In the genomic region with DNA sequence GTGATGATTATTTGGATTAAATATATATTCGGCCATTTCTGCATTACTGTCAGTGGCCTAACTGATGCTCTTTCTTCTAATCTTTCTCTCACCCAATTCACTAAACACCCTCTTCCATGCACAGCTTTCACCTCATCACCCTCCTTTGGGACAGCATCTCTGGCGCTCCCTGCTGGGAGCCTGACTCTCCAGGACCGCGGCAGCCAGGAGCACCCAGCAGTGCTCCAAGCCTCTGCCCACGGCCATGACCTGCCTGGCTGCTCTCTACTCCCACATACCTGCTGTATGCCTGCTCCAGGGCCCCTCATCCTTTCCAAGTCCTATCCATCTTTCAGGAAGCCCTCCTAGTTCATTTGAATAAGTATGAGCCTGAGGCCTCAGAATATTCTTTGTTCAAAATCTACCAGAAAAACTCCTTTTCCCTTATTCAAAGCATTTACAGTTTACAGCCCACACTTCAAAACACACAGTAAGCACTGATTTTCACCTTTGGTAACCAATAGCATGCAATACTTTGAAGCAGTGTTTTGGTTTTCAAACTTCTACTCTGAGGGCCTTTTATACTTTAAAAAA, we compare ENCODE assay signal across 11 cellular contexts. TPM values are rescaled to one million over a fixed set of nuclear protein-coding genes. Genes with fewer than 3 reads are reported as not detected.
A peak's percentile ranks its signal among the peaks of the same experiment; 100 is the strongest.
DNase-seq lines count a peak whose midpoint lies in the region; ATAC-seq and TF ChIP-seq lines count a peak whose summit lies in the region.
"Had no signal": no experiment of that assay in that cellular context is flagged by ENCODE, and none has a peak within 500 bp of the region (broad histone marks: within the 10 kb centered on the region; RNA-seq: fewer than 3 reads in every experiment).

No MANE protein-coding gene starts in this region.

- no peak for ATAC-seq in GM21723 (IDR thresholded peaks at IDR 0.05; ENCODE audit: unreplicated experiment)

- no peak overlapping the region for H3K4me3 Mint-ChIP-seq in osteocyte (ENCODE audit: unreplicated experiment)
- no peak overlapping the region for H3K4me3 Mint-ChIP-seq in CD4-positive, alpha-beta memory T cell
- H3K4me3 Mint-ChIP-seq: CD4-positive, CD25-positive, alpha-beta regulatory T cell had no signal

- POLR2A ChIA-PET in CD4-positive, alpha-beta memory T cell (lab: Charles Lee; ENCODE audit: partially characterized antibody) = no interaction called here

- no TSS peak for BruUV-seq in mammary epithelial cell (replicated peaks; lab: Mats Ljungman, UMichigan)

- no peaks in the 10 kb centered on the region for H3K9me3 ChIP-seq in MM.1S (replicated peaks; ENCODE audit: insufficient read depth, low read length)
- no peaks in the 10 kb centered on the region for H3K9me3 ChIP-seq in mammary epithelial cell (replicated peaks; ENCODE audit: insufficient read depth, low read length)
- H3K9me3 ChIP-seq in CD4-positive, alpha-beta memory T cell (ENCODE audit: control insufficient read depth in 1 of 2, low read length in 2 of 2) = no peaks in the 10 kb centered on the region
- H3K9me3 ChIP-seq: thoracic aorta had no signal

- DNase-seq in NOMO-1 (lab: John Stamatoyannopoulos, UW; ENCODE audit: unreplicated experiment in 2 of 2) = peak; percentile 1 to 2
- DNase-seq in NOMO-1 treated with dmso at 0.1 percent for 144 hours (lab: John Stamatoyannopoulos, UW; ENCODE audit: unreplicated experiment) = no peak
- peak; percentile 56 for DNase-seq in MM.1S
- DNase-seq in mammary epithelial cell = peak; percentile 32
- DNase-seq in osteocyte (ENCODE audit: extremely low spot score, unreplicated experiment) = no peak
- no peak for DNase-seq in CD4-positive, alpha-beta memory T cell
- no peak for DNase-seq in head of caudate nucleus

- no peaks in the 10 kb centered on the region for H3K27me3 ChIP-seq in MM.1S (replicated peaks; ENCODE audit: insufficient read depth, low read length)
- H3K27me3 ChIP-seq in mammary epithelial cell (ENCODE audit: insufficient read depth, low read length) = no peaks in the 10 kb centered on the region
- no peaks in the 10 kb centered on the region for H3K27me3 ChIP-seq in CD4-positive, alpha-beta memory T cell (ENCODE audit: insufficient read depth, low read length)

- in situ Hi-C loops in mammary epithelial cell (cut with MboI; ENCODE audit: low sequenced_read_pairs in 2 of 2) = loop anchor here (5.0 kb wide), 2 partner anchors 83 to 703 kb away; no protein-coding TSS in a partner anchor

- intact Hi-C loops in mammary epithelial cell (cut with micrococcal nuclease) (loop anchor here (1.0 kb wide), 1 partner anchor 10 kb away; no protein-coding TSS in a partner anchor), head of caudate nucleus (cut with DNase I) (loop anchor here (10.0 kb wide), 1 partner anchor 695 kb away; no protein-coding TSS in a partner anchor)
- intact Hi-C loops in CD4-positive, alpha-beta memory T cell (cut with micrococcal nuclease) = loop anchor here (5.0 kb wide), 1 partner anchor 417 kb away; no protein-coding TSS in a partner anchor

- no peak overlapping the region for H3K27ac Mint-ChIP-seq in osteocyte (ENCODE audit: unreplicated experiment)
- no peak overlapping the region for H3K27ac Mint-ChIP-seq in CD4-positive, alpha-beta memory T cell
- H3K27ac Mint-ChIP-seq: activated T-helper 2 cell treated with anti-CD3 and anti-CD28 coated beads, Interferon-gamma antibody, Interleukin-2, Interleukin-4, amounts not matched to agents 10 μg/mL and 5 μg/mL and 100 μg/mL, durations not matched to agents 14 hours and 24 hours and 36 hours; CD4-positive, CD25-positive, alpha-beta regulatory T cell had no signal

- dilution Hi-C loops in mammary epithelial cell (cut with HindIII; ENCODE audit: low sequenced_read_pairs) = loop anchor here (10.0 kb wide), 2 partner anchors 675 to 715 kb away; a partner anchor contains a TSS

- H3K9me2 ChIP-seq in MM.1S (replicated peaks; ENCODE audit: insufficient read depth, low read length) = no peaks in the 10 kb centered on the region

- peaks cover 44% of the 10 kb centered on the region for H3K4me1 Mint-ChIP-seq in osteocyte (ENCODE audit: unreplicated experiment)
- H3K4me1 Mint-ChIP-seq in CD4-positive, alpha-beta memory T cell = no peaks in the 10 kb centered on the region

- H4K20me1 ChIP-seq in MM.1S (ENCODE audit: insufficient read depth, low read length) (no peaks in the 10 kb centered on the region), mammary epithelial cell (ENCODE audit: insufficient read depth, low read length) (no peaks in the 10 kb centered on the region)

- no peak overlapping the region for H3K9ac ChIP-seq in MM.1S (ENCODE audit: low read length)
- no peak overlapping the region for H3K9ac ChIP-seq in mammary epithelial cell (ENCODE audit: insufficient read depth, low read length)

- H3K4me2 ChIP-seq in MM.1S (ENCODE audit: low read depth, low read length) (no peak overlapping the region), mammary epithelial cell (ENCODE audit: insufficient read depth, low read depth, low read length) (no peak overlapping the region)

- no peaks in the 10 kb centered on the region for H3K9me3 Mint-ChIP-seq in osteocyte (ENCODE audit: unreplicated experiment)
- no peaks in the 10 kb centered on the region for H3K9me3 Mint-ChIP-seq in CD4-positive, alpha-beta memory T cell
- H3K9me3 Mint-ChIP-seq: activated T-helper 2 cell treated with anti-CD3 and anti-CD28 coated beads, Interferon-gamma antibody, Interleukin-2, Interleukin-4, amounts not matched to agents 10 μg/mL and 5 μg/mL and 100 μg/mL, durations not matched to agents 14 hours and 24 hours and 36 hours; CD4-positive, CD25-positive, alpha-beta regulatory T cell had no signal

- no peaks in the 10 kb centered on the region for H3F3A ChIP-seq in MM.1S (ENCODE audit: insufficient read depth, low read length)

- H2AFZ ChIP-seq in MM.1S (ENCODE audit: low read length) = no peak overlapping the region
- H2AFZ ChIP-seq in mammary epithelial cell (ENCODE audit: low read depth, low read length) = no peak overlapping the region

- peak; percentile 72 for TF ChIP-seq CTCF in MM.1S (IDR thresholded peaks at IDR 0.05; ENCODE audit: low read length)
- peak; percentile 46 to 72 for TF ChIP-seq CTCF in mammary epithelial cell (conservative IDR thresholded peaks at IDR 0.05 in 1 of 2, IDR thresholded peaks at IDR 0.05 in 1 of 2; ENCODE audit: extremely low read depth in 1 of 2, insufficient read depth in 1 of 2, low read depth in 1 of 2, low read length in 2 of 2)
- peak; percentile 47 for TF ChIP-seq CTCF in osteocyte (IDR thresholded peaks at IDR 0.05)

- H3K4me3 ChIP-seq in MM.1S (ENCODE audit: low read length) (no peak overlapping the region), mammary epithelial cell (replicated peaks in 1 of 3; ENCODE audit: insufficient read depth in 1 of 3, low read depth in 2 of 3, low read length in 3 of 3) (no peak overlapping the region)
- no peak overlapping the region for H3K4me3 ChIP-seq in CD4-positive, alpha-beta memory T cell (ENCODE audit: low read length in 2 of 2)
- H3K4me3 ChIP-seq: thoracic aorta had no signal

- H3K36me3 Mint-ChIP-seq in osteocyte (ENCODE audit: unreplicated experiment) = no peaks in the 10 kb centered on the region
- no peaks in the 10 kb centered on the region for H3K36me3 Mint-ChIP-seq in CD4-positive, alpha-beta memory T cell
- H3K36me3 Mint-ChIP-seq: CD4-positive, CD25-positive, alpha-beta regulatory T cell had no signal

- CTCF ChIA-PET in mammary epithelial cell (lab: Charles Lee; ENCODE audit: low non-redundant PET) = interaction anchor here (1.0 kb wide), 1 partner anchor 10 kb away, joined by 3 read pairs; no protein-coding TSS in a partner anchor
- CTCF ChIA-PET in CD4-positive, alpha-beta memory T cell (lab: Charles Lee; ENCODE audit: partially characterized antibody) = interaction anchor here (1.5 kb wide), 1 partner anchor 8 kb away, joined by 3 read pairs; no protein-coding TSS in a partner anchor

- H3K36me3 ChIP-seq in MM.1S (replicated peaks; ENCODE audit: insufficient read depth, low read length) (no peaks in the 10 kb centered on the region), mammary epithelial cell (ENCODE audit: insufficient read depth, low read length) (no peaks in the 10 kb centered on the region)
- no peaks in the 10 kb centered on the region for H3K36me3 ChIP-seq in CD4-positive, alpha-beta memory T cell (ENCODE audit: insufficient read depth, low read length)
- H3K36me3 ChIP-seq: thoracic aorta had no signal

- H3K27ac ChIP-seq in MM.1S (ENCODE audit: low read length) = no peak overlapping the region
- H3K27ac ChIP-seq in mammary epithelial cell (ENCODE audit: insufficient read depth, low read depth, low read length) = no peak overlapping the region
- no peak overlapping the region for H3K27ac ChIP-seq in CD4-positive, alpha-beta memory T cell (ENCODE audit: low read depth, low read length)
- H3K27ac ChIP-seq: thoracic aorta had no signal

- H3K4me1 ChIP-seq in MM.1S (ENCODE audit: low read length) (no peaks in the 10 kb centered on the region), mammary epithelial cell (ENCODE audit: insufficient read depth, low read length) (no peaks in the 10 kb centered on the region)
- no peaks in the 10 kb centered on the region for H3K4me1 ChIP-seq in CD4-positive, alpha-beta memory T cell (ENCODE audit: insufficient read depth, low read length)

- 20% methylated on average over 5 of the region's 5 CpGs for whole genome bisulfite sequencing in mammary epithelial cell (ENCODE audit: low coverage, missing lambda C conversion rate)

- H3K27me3 Mint-ChIP-seq in osteocyte (ENCODE audit: unreplicated experiment) = no peaks in the 10 kb centered on the region
- H3K27me3 Mint-ChIP-seq in CD4-positive, alpha-beta memory T cell = peaks cover 9 to 17% of the 10 kb centered on the region in 2 donors

- no peaks in the 10 kb centered on the region for H3K79me2 ChIP-seq in MM.1S (ENCODE audit: low read length)
- H3K79me2 ChIP-seq in mammary epithelial cell (ENCODE audit: insufficient read depth, low read length) = no peaks in the 10 kb centered on the region

RNA-seq across cellular contexts. Expression of a gene that starts 15.2 kb away (rescaled TPM):
- total RNA-seq in mammary epithelial cell (not detected), osteocyte (not detected in 2 replicates)
- not detected for polyA plus RNA-seq in mammary epithelial cell
- not detected for polyA minus RNA-seq in mammary epithelial cell
- total RNA-seq in CD4-positive, alpha-beta memory T cell = not detected
- not detected for polyA plus RNA-seq in CD4-positive, alpha-beta memory T cell
- total RNA-seq: activated T-helper 2 cell treated with anti-CD3 and anti-CD28 coated beads, Interferon-gamma antibody, Interleukin-2, Interleukin-4, amounts not matched to agents 10 μg/mL and 5 μg/mL and 100 μg/mL, durations not matched to agents 14 hours and 24 hours and 36 hours; CD4-positive, CD25-positive, alpha-beta regulatory T cell; thoracic aorta had no signal
- polyA plus RNA-seq: CD4-positive, CD25-positive, alpha-beta regulatory T cell had no signal

RNA-seq across cellular contexts. Expression of a gene that starts 51.2 kb away (rescaled TPM):
- total RNA-seq in mammary epithelial cell = not detected
- not detected for polyA plus RNA-seq in mammary epithelial cell
- not detected for polyA minus RNA-seq in mammary epithelial cell
- not detected in 2 replicates for total RNA-seq in osteocyte
- not detected for total RNA-seq in CD4-positive, alpha-beta memory T cell
- not detected for polyA plus RNA-seq in CD4-positive, alpha-beta memory T cell
- total RNA-seq: activated T-helper 2 cell treated with anti-CD3 and anti-CD28 coated beads, Interferon-gamma antibody, Interleukin-2, Interleukin-4, amounts not matched to agents 10 μg/mL and 5 μg/mL and 100 μg/mL, durations not matched to agents 14 hours and 24 hours and 36 hours; CD4-positive, CD25-positive, alpha-beta regulatory T cell had no signal
- polyA plus RNA-seq: CD4-positive, CD25-positive, alpha-beta regulatory T cell had no signal

Comparison
In these comparisons a context has a peak if more than half of its experiments do, and no peak if none do; other contexts are left out.
1. DNase-seq: peak in NOMO-1 (2 of 2), MM.1S (single experiment) and mammary epithelial cell (single experiment); none in NOMO-1 treated with dmso at 0.1 percent for 144 hours (single experiment), osteocyte (single experiment), CD4-positive, alpha-beta memory T cell (0 of 5) and head of caudate nucleus (0 of 42).
2. Peak in every context shown above with its lines, with median percentiles within 50 percentile points of each other: CTCF ChIP-seq.